ENCODE assay signal across 8 cellular contexts in genomic region chr3:100402150-100402706, GRCh38. TPM values are rescaled to one million over a fixed set of nuclear protein-coding genes. Genes with fewer than 3 reads are reported as not detected.
DNase-seq lines count a peak whose midpoint lies in the region; ATAC-seq and TF ChIP-seq lines count a peak whose summit lies in the region.

No MANE protein-coding gene starts in this region.

- H3K27me3 ChIP-seq in CD8-positive, alpha-beta memory T cell (ENCODE audit: insufficient read depth, low read length, poor library complexity, severe bottlenecking) = no peaks in the 10 kb centered on the region
- H3K27me3 ChIP-seq in IMR-90 (ENCODE audit: control insufficient read depth, insufficient read depth, low read length) (no peaks in the 10 kb centered on the region), ovary (no peaks in the 10 kb centered on the region)

- peaks cover 41% of the 10 kb centered on the region for H3K4me1 ChIP-seq in CD8-positive, alpha-beta memory T cell (ENCODE audit: insufficient read depth, low read length)
- no peaks in the 10 kb centered on the region for H3K4me1 ChIP-seq in IMR-90 (ENCODE audit: control insufficient read depth, insufficient read depth, low read length)
- H3K4me1 ChIP-seq in ovary (ENCODE audit: insufficient read depth) = peaks cover 13% of the 10 kb centered on the region

- peak overlapping the region; percentile 100; the same call in 1 of the 2 replicates for H3K23ac ChIP-seq in IMR-90 (ENCODE audit: low read depth, low read length)

- peak overlapping the region; percentile 95 to 100 (median 96) for H3K4me3 Mint-ChIP-seq in CD8-positive, alpha-beta memory T cell

- no peak overlapping the region for H3K18ac ChIP-seq in IMR-90 (ENCODE audit: low read depth, low read length)

- peak overlapping the region; percentile 49; the same call in 1 of the 2 replicates for H4K5ac ChIP-seq in IMR-90 (ENCODE audit: low read depth, low read length)

- dilution Hi-C loops in IMR-90 (cut with HindIII; ENCODE audit: low sequenced_read_pairs, unreplicated experiment) = no loop called here

- TF ChIP-seq CTCF in IMR-90 (conservative IDR thresholded peaks at IDR 0.05; ENCODE audit: low read depth, low read length) (no peak), epithelial cell of proximal tubule (conservative IDR thresholded peaks at IDR 0.05; ENCODE audit: low read depth, low read length) (no peak), ovary (IDR thresholded peaks at IDR 0.05) (no peak)

- peak overlapping the region; percentile 87 for H3K27ac ChIP-seq in CD8-positive, alpha-beta memory T cell (ENCODE audit: low read depth, low read length)
- H3K27ac ChIP-seq in IMR-90 (ENCODE audit: insufficient read depth, low read length) (peak overlapping the region; percentile 12; the same call in 1 of the 2 replicates), SK-N-MC (peak overlapping the region; percentile 92), ovary (peak overlapping the region in 1 of 2 donors; percentile 89)

- H2BK120ac ChIP-seq in IMR-90 (ENCODE audit: low read depth, low read length) = peak overlapping the region; percentile 35; the same call in 1 of the 2 replicates

- H3K9ac ChIP-seq in IMR-90 (ENCODE audit: low read depth, low read length) (peak overlapping the region; percentile 99; the same call in 1 of the 2 replicates), SK-N-MC (ENCODE audit: insufficient read length) (peak overlapping the region; percentile 77)

- H3K27me3 Mint-ChIP-seq in CD8-positive, alpha-beta memory T cell = no peaks in the 10 kb centered on the region

- no peak for TF ChIP-seq RAD21 in IMR-90 (IDR thresholded peaks at IDR 0.05; ENCODE audit: low read length)

- intact Hi-C loops in IMR-90 (cut with micrococcal nuclease) = loop anchor here (5.0 kb wide), 1 partner anchor 90 kb away; the partner anchor contains the start of gene TMEM45A
- intact Hi-C loops in ovary (cut with DNase I) = loop anchor here in 2 of 4 donors (10.0 kb wide), 2 partner anchors 93 to 633 kb away; partner anchors contain the start of gene TMEM45A (in 1 of the 2)

- H3K4me2 ChIP-seq in IMR-90 (ENCODE audit: low read depth, low read length) = peak overlapping the region; percentile 98

- peak overlapping the region; percentile 95 for H2BK5ac ChIP-seq in IMR-90 (ENCODE audit: low read depth, low read length, poor library complexity, severe bottlenecking)

- no peak for TF ChIP-seq EP300 in ovary (IDR thresholded peaks at IDR 0.05)

- H2BK20ac ChIP-seq in IMR-90 (ENCODE audit: low read depth, low read length) = no peak overlapping the region

- H2AFZ ChIP-seq in IMR-90 (replicated peaks; ENCODE audit: low read length, poor library complexity) = no peak overlapping the region

- H3K4ac ChIP-seq in IMR-90 (ENCODE audit: low read depth, low read length) = no peak overlapping the region; the same call in 1 of the 2 replicates

- no peaks in the 10 kb centered on the region for H3K9me1 ChIP-seq in IMR-90 (ENCODE audit: insufficient read depth, low read length)

- POLR2A ChIA-PET in CD8-positive, alpha-beta memory T cell (lab: Charles Lee) = interaction anchor here (1.4 to 1.5 kb wide), 2 partner anchors 10 to 309 kb away, joined by 3 to 6 read pairs; no protein-coding TSS in a partner anchor
- POLR2A ChIA-PET in IMR-90 (lab: Charles Lee; ENCODE audit: unreplicated experiment) = interaction anchor here (0.5 to 1.6 kb wide), 4 partner anchors 16 to 106 kb away, joined by 3 to 6 read pairs (median 4); no protein-coding TSS in a partner anchor

- no TSS peak for BruUV-seq in IMR-90 (replicated peaks; lab: Mats Ljungman, UMichigan)

- H3K36me3 ChIP-seq in CD8-positive, alpha-beta memory T cell (ENCODE audit: insufficient read depth, low read length) = no peaks in the 10 kb centered on the region
- no peaks in the 10 kb centered on the region for H3K36me3 ChIP-seq in IMR-90 (ENCODE audit: control insufficient read depth, insufficient read depth, low read length)
- 0 out of 2 replicates have a peak, but pooled peaks cover 3% of the 10 kb centered on the region for H3K36me3 ChIP-seq in SK-N-MC (ENCODE audit: insufficient read depth, low read length)
- no peaks in the 10 kb centered on the region for H3K36me3 ChIP-seq in ovary

- no peak for DNase-seq in CD8-positive, alpha-beta memory T cell
- peak; percentile 56 for DNase-seq in IMR-90
- peak; percentile 87 for DNase-seq in SK-N-MC (ENCODE audit: low read depth, low spot score)
- DNase-seq in epithelial cell of proximal tubule (ENCODE audit: low read depth) = no peak
- no peak for DNase-seq in ovary
- DNase-seq in AG08396 (ENCODE audit: low spot score) = no peak
- DNase-seq in activated CD4-positive, alpha-beta T cell treated with anti-CD3 and anti-CD28 coated beads for 1 hour = no peak

- peaks cover 15% of the 10 kb centered on the region; the same call in 1 of the 2 replicates for H4K20me1 ChIP-seq in IMR-90 (ENCODE audit: insufficient read depth, low read length)

- H2BK15ac ChIP-seq in IMR-90 (ENCODE audit: low read depth, low read length) = no peak overlapping the region

- peaks cover 0 to 32% of the 10 kb centered on the region in 2 experiments; a peak in 2 of 4 replicates for H3K79me1 ChIP-seq in IMR-90 (ENCODE audit: low read depth in 1 of 2, low read length in 2 of 2)

- no peak overlapping the region for H2AK5ac ChIP-seq in IMR-90 (ENCODE audit: low read depth, low read length)

- H4K8ac ChIP-seq in IMR-90 (ENCODE audit: low read depth in 2 of 2, low read length in 2 of 2) = peak overlapping the region in 1 of 2 experiments; percentile 46; a peak in 3 of 4 replicates

- H3K9me3 ChIP-seq in CD8-positive, alpha-beta memory T cell (ENCODE audit: low read length) = no peaks in the 10 kb centered on the region
- no peaks in the 10 kb centered on the region for H3K9me3 ChIP-seq in IMR-90 (ENCODE audit: control insufficient read depth, insufficient read depth, low read length)
- H3K9me3 ChIP-seq in SK-N-MC (ENCODE audit: low read depth, low read length) = no peaks in the 10 kb centered on the region
- no peaks in the 10 kb centered on the region for H3K9me3 ChIP-seq in ovary

- peak overlapping the region; percentile 90 to 99 (median 96) for H3K27ac Mint-ChIP-seq in CD8-positive, alpha-beta memory T cell

- no CpG with 5 or more reads among the region's 3 CpGs for WGBS in IMR-90 (ENCODE audit: extremely low coverage in 2 of 2, insufficient read length in 1 of 2), 2 experiments
- 0 to 1% (median 1%) methylated on average over 3 of the region's 3 CpGs for WGBS in ovary, 3 donors

- peak overlapping the region; percentile 100 for H3K56ac ChIP-seq in IMR-90 (ENCODE audit: extremely low read depth, insufficient read depth, low read length)

- no peak for TF ChIP-seq POLR2A in IMR-90 (IDR thresholded peaks at IDR 0.05; ENCODE audit: low read depth, low read length)
- no peak for TF ChIP-seq POLR2A in ovary (IDR thresholded peaks at IDR 0.05)

- peak overlapping the region; percentile 93 for H3K14ac ChIP-seq in IMR-90 (replicated peaks; ENCODE audit: low read depth, low read length)

- in situ Hi-C loops in IMR-90 (cut with MboI; ENCODE audit: low sequenced_read_pairs) = no loop called here

- CTCF ChIA-PET in CD8-positive, alpha-beta memory T cell (lab: Charles Lee) = interaction anchor here (1.0 to 1.4 kb wide), 2 partner anchors 16 to 21 kb away, joined by 3 to 4 read pairs; no protein-coding TSS in a partner anchor
- CTCF ChIA-PET in IMR-90 (lab: Yijun Ruan, JAX) = interaction anchor here (0.6 to 1.0 kb wide), 2 partner anchors 18 to 387 kb away, joined by 3 read pairs; no protein-coding TSS in a partner anchor

- peaks cover 0 to 5% (median 1%) of the 10 kb centered on the region in 5 donors for H3K9me3 Mint-ChIP-seq in CD8-positive, alpha-beta memory T cell

- H2AK9ac ChIP-seq in IMR-90 (replicated peaks; ENCODE audit: low read depth, low read length, poor library complexity) = no peak overlapping the region

- no peak overlapping the region for H4K91ac ChIP-seq in IMR-90 (ENCODE audit: insufficient read depth, low read depth, low read length)

- H3K36me3 Mint-ChIP-seq in CD8-positive, alpha-beta memory T cell = peaks cover 2 to 17% (median 4%) of the 10 kb centered on the region in 3 donors

- ATAC-seq in IMR-90 (ENCODE audit: low read depth) (no peak), GM21515 (IDR thresholded peaks at IDR 0.05; ENCODE audit: unreplicated experiment) (no peak)

- peak overlapping the region; percentile 90 for H3K4me3 ChIP-seq in CD8-positive, alpha-beta memory T cell (ENCODE audit: low read length)
- H3K4me3 ChIP-seq in IMR-90 (ENCODE audit: insufficient read depth, low read depth, low read length) (peak overlapping the region; percentile 60), SK-N-MC (peak overlapping the region; percentile 83), epithelial cell of proximal tubule (ENCODE audit: low read depth, low read length) (peak overlapping the region; percentile 78), ovary (peak overlapping the region; percentile 91)

- H3K4me1 Mint-ChIP-seq in CD8-positive, alpha-beta memory T cell = peaks cover 46 to 72% (median 61%) of the 10 kb centered on the region in 3 donors

TF ChIP-seq in IMR-90, 13 proteins besides CTCF, POLR2A, EP300 and RAD21 (continues in another document):
- TF ChIP-seq SMC3 (IDR thresholded peaks at IDR 0.05; ENCODE audit: low read depth, low read length) = no peak
- no peak for TF ChIP-seq MAZ (IDR thresholded peaks at IDR 0.05; ENCODE audit: borderline replicate concordance, low read depth, low read length)
- TF ChIP-seq NFE2L2 (IDR thresholded peaks at IDR 0.05; ENCODE audit: low read depth, low read length) = no peak
- no peak for TF ChIP-seq MAFK (IDR thresholded peaks at IDR 0.05; ENCODE audit: low read depth, low read length)

RNA-seq across cellular contexts. Expression of gene LNP1, which starts 0.9 kb away (rescaled TPM):
- total RNA-seq in CD8-positive, alpha-beta memory T cell = 1 to 10 TPM; 1.5 to 1.6 TPM
- polyA plus RNA-seq in CD8-positive, alpha-beta memory T cell = 0.71 TPM
- total RNA-seq in IMR-90 (2012; rRNA removed) (2.2 and 4.4 TPM in 2 replicates), epithelial cell of proximal tubule (1.6 and 2.3 TPM in 2 replicates), ovary (1 to 10 TPM; 2.6 to 5.3 (median 4.4) TPM)
- polyA plus RNA-seq in IMR-90 (2012; rRNA removed) (2.3 and 2.4 TPM in 2 replicates), ovary (1 to 10 TPM; 2.4 to 7.9 TPM)
- polyA plus RNA-seq in IMR-90 (2012; cell fraction: cytosol; rRNA removed) = 0.44 and 1.5 TPM in 2 replicates
- polyA plus RNA-seq in IMR-90 (2012; cell fraction: nucleus; rRNA removed; ENCODE audit: low replicate concordance) = 0.14 and 1.4 TPM in 2 replicates

RNA-seq across cellular contexts. Expression of gene TOMM70, which starts 1.3 kb away (rescaled TPM):
- 10 to 100 TPM; 63.5 to 64.5 TPM for total RNA-seq in CD8-positive, alpha-beta memory T cell
- 21.7 TPM for polyA plus RNA-seq in CD8-positive, alpha-beta memory T cell
- total RNA-seq in IMR-90 (2012; rRNA removed) (35.1 and 50.0 TPM in 2 replicates), epithelial cell of proximal tubule (27.5 and 37.0 TPM in 2 replicates), ovary (10 to 100 TPM; 29.9 to 46.6 (median 37.3) TPM)
- polyA plus RNA-seq in IMR-90 (2012; rRNA removed) (19.8 and 24.6 TPM in 2 replicates), ovary (10 to 100 TPM; 24.7 to 53.6 TPM)
- 7.1 and 7.8 TPM in 2 replicates for polyA plus RNA-seq in IMR-90 (2012; cell fraction: cytosol; rRNA removed)
- 5.2 and 11.0 TPM in 2 replicates for polyA plus RNA-seq in IMR-90 (2012; cell fraction: nucleus; rRNA removed; ENCODE audit: low replicate concordance)

Comparison
In these comparisons a context has a peak if more than half of its experiments do, and no peak if none do; other contexts are left out.
1. DNase-seq: peak in IMR-90 (single experiment) and SK-N-MC (single experiment); none in CD8-positive, alpha-beta memory T cell (0 of 5), epithelial cell of proximal tubule (single experiment), ovary (0 of 5), AG08396 (single experiment) and activated CD4-positive, alpha-beta T cell treated with anti-CD3 and anti-CD28 coated beads for 1 hour (single experiment).
2. Peak in every context shown above with its lines, with median percentiles within 50 percentile points of each other: H3K4me3 ChIP-seq.